1 cellular context compared by ENCODE assay signal in genomic region chr11:93736129-93736528, GRCh38.
TF ChIP-seq lines count a peak whose summit lies in the region.

No MANE protein-coding gene starts in this region.

TF ChIP-seq in HepG2, 621 proteins besides CTCF, POLR2A, EP300 and RAD21:
- TF ChIP-seq HDAC6 (IDR thresholded peaks at IDR 0.05; ENCODE audit: low read depth, low read length) (no peak), CEBPB (IDR thresholded peaks at IDR 0.05; ENCODE audit: borderline replicate concordance, low read depth, low read length) (peak; percentile 69; the same call in 1 of the 2 replicates), CEBPG (CRISPR knock-in tag; IDR thresholded peaks at IDR 0.05) (peak; percentile 22; the same call in 1 of the 2 replicates), RBFOX2 (IDR thresholded peaks at IDR 0.05; ENCODE audit: low read depth, low read length) (peak; percentile 44; the same call in 1 of the 2 replicates)
